ENCODE assay signal across 8 cellular contexts in genomic region chr1:155325596-155325893, GRCh38. TPM values are rescaled to one million over a fixed set of nuclear protein-coding genes. Genes with fewer than 3 reads are reported as not detected.
A peak's percentile ranks its signal among the peaks of the same experiment; 100 is the strongest.
DNase-seq lines count a peak whose midpoint lies in the region; ATAC-seq and TF ChIP-seq lines count a peak whose summit lies in the region.

No MANE protein-coding gene starts in this region.

- CTCF ChIA-PET in Caco-2 (lab: Charles Lee) = interaction anchor here (1.0 to 1.1 kb wide), 2 partner anchors 74 to 75 kb away, joined by 3 to 6 read pairs; no protein-coding TSS in a partner anchor

- peaks cover 12% of the 10 kb centered on the region for H3K4me1 Mint-ChIP-seq in Caco-2 (ENCODE audit: low read depth, unreplicated experiment)

- no peaks in the 10 kb centered on the region for H3K79me2 ChIP-seq in parathyroid adenoma

- intact Hi-C loops in Caco-2 (cut with micrococcal nuclease; ENCODE audit: unreplicated experiment) = loop anchor here (10.0 kb wide), 1 partner anchor 269 kb away; no protein-coding TSS in a partner anchor

- H3K9me3 ChIP-seq in Caco-2 (no peaks in the 10 kb centered on the region), RWPE2 (ENCODE audit: severe bottlenecking) (no peaks in the 10 kb centered on the region), parathyroid adenoma (ENCODE audit: control insufficient read depth, low read length) (no peaks in the 10 kb centered on the region)

- TF ChIP-seq CTCF in Caco-2 (IDR thresholded peaks at IDR 0.05; ENCODE audit: insufficient read depth in 1 of 2, low read depth in 1 of 2, low read length in 1 of 2, severe bottlenecking in 1 of 2, unreplicated experiment in 1 of 2) (no peak), RWPE2 (IDR thresholded peaks at IDR 0.05; ENCODE audit: poor library complexity, severe bottlenecking) (no peak), epithelial cell of proximal tubule (conservative IDR thresholded peaks at IDR 0.05; ENCODE audit: low read depth, low read length) (no peak), parathyroid adenoma (IDR thresholded peaks at IDR 0.05) (no peak)

- POLR2A ChIA-PET in Caco-2 (lab: Charles Lee) = no interaction called here

- H3K27me3 Mint-ChIP-seq in Caco-2 (ENCODE audit: insufficient read depth, unreplicated experiment) = no peaks in the 10 kb centered on the region

- H3K4me1 ChIP-seq in Caco-2 (peaks cover 11% of the 10 kb centered on the region), RWPE2 (ENCODE audit: insufficient read depth, poor library complexity, severe bottlenecking) (no peaks in the 10 kb centered on the region), parathyroid adenoma (no peaks in the 10 kb centered on the region)

- no peaks in the 10 kb centered on the region for H3K9me3 Mint-ChIP-seq in Caco-2 (ENCODE audit: unreplicated experiment)

- no peak overlapping the region for H3K9ac ChIP-seq in parathyroid adenoma

- peak overlapping the region; percentile 94 for H3K4me3 Mint-ChIP-seq in Caco-2 (ENCODE audit: unreplicated experiment)

- H3K4me2 ChIP-seq in parathyroid adenoma (ENCODE audit: low read length) = peak overlapping the region; percentile 100

- H3K27me3 ChIP-seq in Caco-2 (replicated peaks; ENCODE audit: control insufficient read depth, insufficient read depth, low read length) (no peaks in the 10 kb centered on the region), RWPE2 (ENCODE audit: insufficient read depth, poor library complexity, severe bottlenecking) (no peaks in the 10 kb centered on the region), parathyroid adenoma (ENCODE audit: control insufficient read depth, insufficient read depth, low read length) (no peaks in the 10 kb centered on the region)

- peak overlapping the region; percentile 88 for H3K27ac Mint-ChIP-seq in Caco-2 (ENCODE audit: unreplicated experiment)

- ATAC-seq in RWPE2 (ENCODE audit: low read depth) (no peak), GM19455 (IDR thresholded peaks at IDR 0.05; ENCODE audit: unreplicated experiment) (no peak), GM19397 (IDR thresholded peaks at IDR 0.05; ENCODE audit: unreplicated experiment) (no peak)

- H3K4me3 ChIP-seq in Caco-2 (ENCODE audit: low read depth, low read length) (peak overlapping the region; percentile 88), RWPE2 (ENCODE audit: severe bottlenecking) (peak overlapping the region; percentile 52), epithelial cell of proximal tubule (ENCODE audit: low read depth, low read length) (peak overlapping the region; percentile 98), parathyroid adenoma (ENCODE audit: low read depth, low read length) (no peak overlapping the region)

- peaks cover 77% of the 10 kb centered on the region for H3K36me3 Mint-ChIP-seq in Caco-2 (ENCODE audit: insufficient read depth, unreplicated experiment)

- H3K27ac ChIP-seq in RWPE2 (ENCODE audit: poor library complexity, severe bottlenecking) (peak overlapping the region; percentile 83), parathyroid adenoma (peak overlapping the region; percentile 29)

- H3K36me3 ChIP-seq in Caco-2 (ENCODE audit: control insufficient read depth, insufficient read depth, low read length) (peaks cover 1% of the 10 kb centered on the region; the same call in 1 of the 2 replicates), RWPE2 (ENCODE audit: low read depth) (peaks cover 26% of the 10 kb centered on the region), parathyroid adenoma (ENCODE audit: control insufficient read depth, insufficient read depth, low read length) (no peaks in the 10 kb centered on the region)

- no peak for DNase-seq in Caco-2
- no peak for DNase-seq in RWPE2 (ENCODE audit: low spot score)
- no peak for DNase-seq in epithelial cell of proximal tubule (ENCODE audit: low read depth)
- DNase-seq in 8988T = no peak
- DNase-seq in COLO668 (lab: John Stamatoyannopoulos, UW; ENCODE audit: unreplicated experiment) = no peak

- no TSS peak for BruUV-seq in Caco-2 (replicated peaks; lab: Mats Ljungman, UMichigan)

- H2AFZ ChIP-seq in parathyroid adenoma = no peak overlapping the region

RNA-seq across cellular contexts. Expression of gene RUSC1, which starts 4.9 kb away (rescaled TPM):
- total RNA-seq in Caco-2 (2022) (44.1 and 44.4 TPM in 2 replicates), epithelial cell of proximal tubule (53.2 and 64.8 TPM in 2 replicates)

RNA-seq across cellular contexts. Expression of gene FDPS, which starts 16.9 kb away (rescaled TPM):
- total RNA-seq in Caco-2 (2022) (228 and 235 TPM in 2 replicates), epithelial cell of proximal tubule (248 and 580 TPM in 2 replicates)

RNA-seq across cellular contexts. Expression of gene PKLR, which starts 24.3 kb away (rescaled TPM):
- total RNA-seq in Caco-2 (2022) (not detected in 2 replicates), epithelial cell of proximal tubule (not detected in 2 replicates)

RNA-seq across cellular contexts. Expression of gene HCN3, which starts 48.3 kb away (rescaled TPM):
- total RNA-seq in Caco-2 (2022) = 8.0 and 8.8 TPM in 2 replicates
- total RNA-seq in epithelial cell of proximal tubule = 0.72 and 8.1 TPM in 2 replicates

RNA-seq across cellular contexts. Expression of gene CLK2, which starts 52.2 kb away (rescaled TPM):
- total RNA-seq in Caco-2 (2022) (56.8 and 57.5 TPM in 2 replicates), epithelial cell of proximal tubule (20.7 and 43.7 TPM in 2 replicates)
